ENCODE assay signal across 9 cellular contexts in the genomic region with DNA sequence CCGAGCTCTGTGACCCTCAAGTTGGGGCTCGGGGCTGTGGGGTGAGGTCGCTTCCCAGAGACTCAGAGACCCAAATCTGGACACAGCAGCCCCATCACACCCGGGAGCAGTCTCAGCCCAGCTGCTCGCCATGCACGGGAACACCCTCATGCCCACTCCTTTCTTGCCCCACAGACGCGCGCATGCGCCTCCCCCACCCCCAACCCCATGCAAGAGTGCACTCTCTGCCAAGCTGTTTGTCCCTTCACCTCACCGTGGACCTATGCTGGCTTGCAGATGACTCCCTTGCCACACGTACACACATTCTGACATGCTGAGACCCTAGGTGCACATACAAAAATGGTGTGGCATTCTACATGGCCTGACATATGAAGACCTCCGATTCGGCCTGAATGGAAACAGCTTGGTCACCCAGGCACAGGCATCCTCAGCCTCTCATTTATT. TPM values are rescaled to one million over a fixed set of nuclear protein-coding genes. Genes with fewer than 3 reads are reported as not detected.
A peak's percentile ranks its signal among the peaks of the same experiment; 100 is the strongest.
DNase-seq lines count a peak whose midpoint lies in the region; ATAC-seq and TF ChIP-seq lines count a peak whose summit lies in the region.
"Had no signal": no experiment of that assay in that cellular context is flagged by ENCODE, and none has a peak within 500 bp of the region (broad histone marks: within the 10 kb centered on the region; RNA-seq: fewer than 3 reads in every experiment).

No MANE protein-coding gene starts in this region.

- peaks cover 23% of the 10 kb centered on the region for H3K4me1 ChIP-seq in hepatocyte (ENCODE audit: insufficient read depth)
- H3K4me1 ChIP-seq in testis, result peaks cover 22% of the 10 kb centered on the region

- H3K4me3 ChIP-seq in hepatocyte (no peak overlapping the region), testis (peak overlapping the region; percentile 33 to 51)

- no peak for TF ChIP-seq CTCF in hepatocyte (IDR thresholded peaks at IDR 0.05; ENCODE audit: poor library complexity)
- no peak for TF ChIP-seq CTCF in testis (IDR thresholded peaks at IDR 0.05)

- H4K20me1 ChIP-seq in hepatocyte (ENCODE audit: insufficient read depth, poor library complexity, severe bottlenecking), result no peaks in the 10 kb centered on the region

- H3K27me3 Mint-ChIP-seq in activated CD4-positive, alpha-beta T cell treated with anti-CD3 and anti-CD28 coated beads for 36 hours, result no peaks in the 10 kb centered on the region
- H3K27me3 Mint-ChIP-seq in T-helper 17 cell, result no peaks in the 10 kb centered on the region

- H3K27me3 ChIP-seq in hepatocyte (no peaks in the 10 kb centered on the region), testis (no peaks in the 10 kb centered on the region)

- WGBS in hepatocyte (ENCODE audit: low lambda C conversion rate, missing lambda C conversion rate), result 26% methylated on average over 10 of the region's 14 CpGs
- 14 to 30% methylated on average over 12 to 14 of the region's 14 CpGs for WGBS in testis, 2 donors

- H3K4me1 Mint-ChIP-seq in activated CD4-positive, alpha-beta T cell treated with anti-CD3 and anti-CD28 coated beads for 36 hours, result peaks cover 56% of the 10 kb centered on the region
- peaks cover 17% of the 10 kb centered on the region for H3K4me1 Mint-ChIP-seq in T-helper 17 cell

- POLR2A ChIA-PET in activated CD4-positive, alpha-beta T cell treated with anti-CD3 and anti-CD28 coated beads for 36 hours (lab: Charles Lee), result interaction anchor here (0.6 kb wide), 1 partner anchor 29 kb away, joined by 8 read pairs; a partner anchor contains a TSS

- peak overlapping the region; percentile 92 for H3K27ac Mint-ChIP-seq in activated CD4-positive, alpha-beta T cell treated with anti-CD3 and anti-CD28 coated beads for 36 hours
- H3K27ac Mint-ChIP-seq in activated naive CD4-positive, alpha-beta T cell treated with anti-CD3 and anti-CD28 coated beads, Interleukin-2, amount 50 U/mL, for 72 hours, result peak overlapping the region; percentile 29 to 44
- H3K27ac Mint-ChIP-seq in T-helper 17 cell, result no peak overlapping the region

- peak; percentile 14 for ATAC-seq in activated CD4-positive, alpha-beta T cell treated with anti-CD3 and anti-CD28 coated beads for 36 hours
- ATAC-seq in activated naive CD4-positive, alpha-beta T cell treated with anti-CD3 and anti-CD28 coated beads, Interleukin-2, amount 50 U/mL, for 72 hours, result peak in 1 of 2 donors; percentile 10
- no peak for ATAC-seq in T-helper 17 cell

- CTCF ChIA-PET in activated CD4-positive, alpha-beta T cell treated with anti-CD3 and anti-CD28 coated beads for 36 hours (lab: Charles Lee), result interaction anchor here (1.6 kb wide), 1 partner anchor 12 kb away, joined by 6 read pairs; no protein-coding TSS in a partner anchor

- intact Hi-C loops in activated CD4-positive, alpha-beta T cell treated with anti-CD3 and anti-CD28 coated beads for 36 hours (cut with DNase I, micrococcal nuclease), result no loop called here
- intact Hi-C loops in testis (cut with DNase I; ENCODE audit: low total_unique reads), result no loop called here

- H3K36me3 ChIP-seq in hepatocyte (replicated peaks; ENCODE audit: insufficient read depth, low read depth), result no peaks in the 10 kb centered on the region
- no peaks in the 10 kb centered on the region for H3K36me3 ChIP-seq in testis (ENCODE audit: low read depth, missing control alignments)

- DNase-seq in activated CD4-positive, alpha-beta T cell treated with anti-CD3 and anti-CD28 coated beads for 36 hours, result peak; percentile 71
- DNase-seq in activated CD4-positive, alpha-beta T cell treated with anti-CD3 and anti-CD28 coated beads, Interleukin-2, amount 50 U/mL, for 1 hour, result no peak
- no peak for DNase-seq in activated naive CD4-positive, alpha-beta T cell treated with anti-CD3 and anti-CD28 coated beads, Interleukin-2, amount 50 U/mL, for 72 hours (ENCODE audit: low spot score in 2 of 2)
- DNase-seq in hepatocyte (ENCODE audit: low spot score) (peak; percentile 61), testis (no peak), inferior parietal cortex (ENCODE audit: extremely low spot score) (no peak), NOMO-1 (lab: John Stamatoyannopoulos, UW; ENCODE audit: unreplicated experiment in 2 of 2) (no peak), T-helper 17 cell (no peak)
- DNase-seq: MM.1S had no signal

- H2AFZ ChIP-seq in hepatocyte, result no peak overlapping the region

- H3K9me3 Mint-ChIP-seq in activated CD4-positive, alpha-beta T cell treated with anti-CD3 and anti-CD28 coated beads for 36 hours (ENCODE audit: low read depth), result peaks cover 2% of the 10 kb centered on the region
- peaks cover 0 to 10% of the 10 kb centered on the region in 2 donors for H3K9me3 Mint-ChIP-seq in activated naive CD4-positive, alpha-beta T cell treated with anti-CD3 and anti-CD28 coated beads, Interleukin-2, amount 50 U/mL, for 72 hours

- peaks cover 29% of the 10 kb centered on the region for H3K79me2 ChIP-seq in hepatocyte

- H3K36me3 Mint-ChIP-seq in activated CD4-positive, alpha-beta T cell treated with anti-CD3 and anti-CD28 coated beads for 36 hours (ENCODE audit: low read depth), result no peaks in the 10 kb centered on the region
- peaks cover 0 to 19% of the 10 kb centered on the region in 2 donors for H3K36me3 Mint-ChIP-seq in activated naive CD4-positive, alpha-beta T cell treated with anti-CD3 and anti-CD28 coated beads, Interleukin-2, amount 50 U/mL, for 72 hours
- H3K36me3 Mint-ChIP-seq in T-helper 17 cell (ENCODE audit: low read depth), result no peaks in the 10 kb centered on the region

- H3K27ac ChIP-seq in hepatocyte (peak overlapping the region; percentile 97), testis (peak overlapping the region; percentile 77 to 88)

- TF ChIP-seq POLR2A in testis (IDR thresholded peaks at IDR 0.05), result no peak

- no peaks in the 10 kb centered on the region for H3K9me3 ChIP-seq in hepatocyte (ENCODE audit: low read depth)
- no peaks in the 10 kb centered on the region for H3K9me3 ChIP-seq in testis
- no peaks in the 10 kb centered on the region for H3K9me3 ChIP-seq in T-helper 17 cell (ENCODE audit: control insufficient read depth, low read length, poor library complexity, severe bottlenecking)

- H3K4me3 Mint-ChIP-seq in activated CD4-positive, alpha-beta T cell treated with anti-CD3 and anti-CD28 coated beads for 36 hours, result peak overlapping the region; percentile 47
- H3K4me3 Mint-ChIP-seq in T-helper 17 cell, result no peak overlapping the region

- H3K9me2 ChIP-seq in hepatocyte (replicated peaks; ENCODE audit: insufficient read depth), result no peaks in the 10 kb centered on the region

- H3K4me2 ChIP-seq in hepatocyte, result peak overlapping the region; percentile 77

RNA-seq across cellular contexts. Expression of a gene that starts 0.5 kb away (rescaled TPM):
- total RNA-seq in activated CD4-positive, alpha-beta T cell treated with anti-CD3 and anti-CD28 coated beads for 36 hours, result under 1 TPM; 0.23 to 0.26 TPM
- under 1 TPM; 0.31 to 0.36 TPM for total RNA-seq in activated naive CD4-positive, alpha-beta T cell treated with anti-CD3 and anti-CD28 coated beads, Interleukin-2, amount 50 U/mL, for 72 hours
- total RNA-seq in hepatocyte (19.9 and 24.6 TPM in 2 replicates), testis (1 to 10 TPM; 3.9 to 6.4 TPM), T-helper 17 cell (not detected)
- polyA plus RNA-seq in hepatocyte (210 and 250 TPM in 2 replicates), testis (ENCODE audit: insufficient read depth, low read depth, low replicate concordance) (35.5 TPM)

RNA-seq across cellular contexts. Expression of a gene that starts 18.9 kb away (rescaled TPM):
- 1 to 10 TPM; 1.5 to 1.6 TPM for total RNA-seq in activated CD4-positive, alpha-beta T cell treated with anti-CD3 and anti-CD28 coated beads for 36 hours
- 1 to 10 TPM; 2.6 to 4.9 TPM for total RNA-seq in activated naive CD4-positive, alpha-beta T cell treated with anti-CD3 and anti-CD28 coated beads, Interleukin-2, amount 50 U/mL, for 72 hours
- total RNA-seq in hepatocyte, result 4.3 and 6.2 TPM in 2 replicates
- 9.5 and 12.8 TPM in 2 replicates for polyA plus RNA-seq in hepatocyte
- total RNA-seq in testis, result 1 to 10 TPM; 8.2 to 8.5 TPM
- polyA plus RNA-seq in testis (ENCODE audit: insufficient read depth, low read depth, low replicate concordance), result 4.7 TPM
- total RNA-seq in T-helper 17 cell, result 1 to 10 TPM; 1.9 to 3.4 TPM

RNA-seq across cellular contexts. Expression of a gene that starts 25.6 kb away (rescaled TPM):
- total RNA-seq in activated CD4-positive, alpha-beta T cell treated with anti-CD3 and anti-CD28 coated beads for 36 hours, result not detected
- total RNA-seq in activated naive CD4-positive, alpha-beta T cell treated with anti-CD3 and anti-CD28 coated beads, Interleukin-2, amount 50 U/mL, for 72 hours, result not detected
- total RNA-seq in hepatocyte (20.6 and 21.4 TPM in 2 replicates), testis (1 to 10 TPM; 1.4 to 1.7 TPM), T-helper 17 cell (under 1 TPM; 0.16 to 0.32 TPM)
- polyA plus RNA-seq in hepatocyte (36.4 and 48.6 TPM in 2 replicates), testis (ENCODE audit: insufficient read depth, low read depth, low replicate concordance) (0.90 TPM)

RNA-seq across cellular contexts. Expression of a gene that starts 27.6 kb away (rescaled TPM):
- 10 to 100 TPM; 29.2 to 30.2 TPM for total RNA-seq in activated CD4-positive, alpha-beta T cell treated with anti-CD3 and anti-CD28 coated beads for 36 hours
- 10 to 100 TPM; 32.1 to 33.5 TPM for total RNA-seq in activated naive CD4-positive, alpha-beta T cell treated with anti-CD3 and anti-CD28 coated beads, Interleukin-2, amount 50 U/mL, for 72 hours
- total RNA-seq in hepatocyte, result 34.5 and 39.7 TPM in 2 replicates
- polyA plus RNA-seq in hepatocyte, result 48.6 and 54.0 TPM in 2 replicates
- 10 to 100 TPM; 55.5 to 59.4 TPM for total RNA-seq in testis
- 67.5 TPM for polyA plus RNA-seq in testis (ENCODE audit: insufficient read depth, low read depth, low replicate concordance)
- total RNA-seq in T-helper 17 cell, result 10 to 100 TPM; 44.3 to 53.9 TPM

RNA-seq across cellular contexts. Expression of a gene that starts 28.4 kb away (rescaled TPM):
- 10 to 100 TPM; 47.5 to 49.8 TPM for total RNA-seq in activated CD4-positive, alpha-beta T cell treated with anti-CD3 and anti-CD28 coated beads for 36 hours
- total RNA-seq in activated naive CD4-positive, alpha-beta T cell treated with anti-CD3 and anti-CD28 coated beads, Interleukin-2, amount 50 U/mL, for 72 hours, result 10 to 100 TPM; 45.9 to 55.4 TPM
- total RNA-seq in hepatocyte (111 and 132 TPM in 2 replicates), testis (10 to 100 TPM; 60.5 to 94.1 TPM), T-helper 17 cell (10 to 100 TPM; 32.6 to 35.1 TPM)
- polyA plus RNA-seq in hepatocyte (265 and 267 TPM in 2 replicates), testis (ENCODE audit: insufficient read depth, low read depth, low replicate concordance) (82.6 TPM)

Comparison
In these comparisons a context has a peak if more than half of its experiments do, and no peak if none do; other contexts are left out.
1. DNase-seq: peak in activated CD4-positive, alpha-beta T cell treated with anti-CD3 and anti-CD28 coated beads for 36 hours (single experiment) and hepatocyte (single experiment); none in activated CD4-positive, alpha-beta T cell treated with anti-CD3 and anti-CD28 coated beads, Interleukin-2, amount 50 U/mL, for 1 hour (single experiment), activated naive CD4-positive, alpha-beta T cell treated with anti-CD3 and anti-CD28 coated beads, Interleukin-2, amount 50 U/mL, for 72 hours (0 of 2), testis (single experiment), inferior parietal cortex (single experiment), NOMO-1 (0 of 2) and T-helper 17 cell (0 of 3).